11 cellular contexts compared by ENCODE assay signal in the genomic region with DNA sequence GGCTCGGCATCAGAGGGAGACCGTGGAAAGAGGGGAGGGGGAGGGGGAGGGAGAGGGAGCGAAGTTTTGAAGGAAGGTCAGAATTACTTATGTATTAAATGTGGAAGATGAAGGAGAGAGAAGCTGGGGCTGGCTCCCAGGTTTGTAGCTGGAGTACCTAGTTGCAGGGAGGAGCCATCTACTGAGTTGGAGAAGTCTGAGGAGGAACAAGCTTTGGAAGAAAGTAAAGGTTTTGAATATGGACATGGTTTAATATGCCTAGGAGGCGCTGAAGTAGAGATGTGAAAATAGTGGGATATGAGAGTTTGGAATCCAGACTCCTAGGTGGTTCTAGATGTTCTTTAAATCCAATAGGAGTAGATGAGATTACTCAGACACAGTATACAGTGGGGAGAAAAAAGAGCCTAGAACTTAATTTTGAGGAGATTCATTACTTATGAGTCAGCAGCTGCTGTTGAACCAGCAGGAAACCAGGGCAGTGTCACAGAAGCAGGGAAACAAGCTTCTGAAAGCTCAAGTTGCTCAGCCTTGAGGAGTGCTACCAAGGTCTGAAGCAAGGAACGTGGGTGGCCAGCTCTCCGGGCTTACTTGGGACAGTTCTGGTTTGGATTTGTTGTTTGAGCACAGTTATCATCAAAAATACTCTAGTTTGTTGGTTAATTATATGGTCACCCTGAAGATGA.
DNase-seq lines count a peak whose midpoint lies in the region; ATAC-seq and TF ChIP-seq lines count a peak whose summit lies in the region.
"Had no signal": no experiment of that assay in that cellular context is flagged by ENCODE, and none has a peak within 500 bp of the region (broad histone marks: within the 10 kb centered on the region; RNA-seq: fewer than 3 reads in every experiment).

No MANE protein-coding gene starts in this region.

- H3K27ac ChIP-seq in tibial artery (peak overlapping the region; percentile 3 to 11), neural progenitor cell (no peak overlapping the region)
- H3K27ac ChIP-seq: BLaER1 had no signal

- H3K4me3 Mint-ChIP-seq in activated naive CD8-positive, alpha-beta T cell = no peak overlapping the region
- H3K4me3 Mint-ChIP-seq in activated naive CD8-positive, alpha-beta T cell treated with anti-CD3 and anti-CD28 coated beads for 36 hours = no peak overlapping the region
- no peak overlapping the region for H3K4me3 Mint-ChIP-seq in activated T-helper 2 cell treated with anti-CD3 and anti-CD28 coated beads, Interferon-gamma antibody, Interleukin-2, Interleukin-4, amounts not matched to agents 10 μg/mL and 5 μg/mL and 100 μg/mL, durations not matched to agents 14 hours and 24 hours and 36 hours (ENCODE audit: low read depth)
- H3K4me3 Mint-ChIP-seq in neural progenitor cell = no peak overlapping the region
- H3K4me3 Mint-ChIP-seq: stimulated activated naive B cell treated with anti-CD40 and anti-IgM and Interleukin-4, amounts not matched to agents 10 μg/mL and 1 μg/mL and 100 μg/mL, for 72 hours had no signal

- no peaks in the 10 kb centered on the region for H3K27me3 Mint-ChIP-seq in activated naive CD8-positive, alpha-beta T cell
- H3K27me3 Mint-ChIP-seq in activated naive CD8-positive, alpha-beta T cell treated with anti-CD3 and anti-CD28 coated beads for 36 hours = no peaks in the 10 kb centered on the region
- H3K27me3 Mint-ChIP-seq in activated T-helper 2 cell treated with anti-CD3 and anti-CD28 coated beads, Interferon-gamma antibody, Interleukin-2, Interleukin-4, amounts not matched to agents 10 μg/mL and 5 μg/mL and 100 μg/mL, durations not matched to agents 14 hours and 24 hours and 36 hours (ENCODE audit: low read depth) = no peaks in the 10 kb centered on the region
- no peaks in the 10 kb centered on the region for H3K27me3 Mint-ChIP-seq in neural progenitor cell (ENCODE audit: insufficient read depth, low read depth)
- H3K27me3 Mint-ChIP-seq: stimulated activated naive B cell treated with anti-CD40 and anti-IgM and Interleukin-4, amounts not matched to agents 10 μg/mL and 1 μg/mL and 100 μg/mL, for 72 hours had no signal

- peaks cover 23% of the 10 kb centered on the region for H3K36me3 Mint-ChIP-seq in activated naive CD8-positive, alpha-beta T cell
- H3K36me3 Mint-ChIP-seq in activated naive CD8-positive, alpha-beta T cell treated with anti-CD3 and anti-CD28 coated beads for 36 hours = peaks cover 27% of the 10 kb centered on the region
- peaks cover 70% of the 10 kb centered on the region for H3K36me3 Mint-ChIP-seq in activated T-helper 2 cell treated with anti-CD3 and anti-CD28 coated beads, Interferon-gamma antibody, Interleukin-2, Interleukin-4, amounts not matched to agents 10 μg/mL and 5 μg/mL and 100 μg/mL, durations not matched to agents 14 hours and 24 hours and 36 hours (ENCODE audit: low read depth)
- peaks cover 43% of the 10 kb centered on the region for H3K36me3 Mint-ChIP-seq in neural progenitor cell

- intact Hi-C loops in activated T-helper 2 cell treated with anti-CD3 and anti-CD28 coated beads, Interferon-gamma antibody, Interleukin-2, Interleukin-4, amounts not matched to agents 10 μg/mL and 5 μg/mL and 100 μg/mL, durations not matched to agents 14 hours and 24 hours and 36 hours (cut with micrococcal nuclease) = no loop called here
- intact Hi-C loops in tibial artery (cut with DNase I; ENCODE audit: low total_unique reads) = no loop called here

- no peak overlapping the region for H3K9ac ChIP-seq in neural progenitor cell
- H3K9ac ChIP-seq: BLaER1 had no signal

- DNase-seq in activated naive CD8-positive, alpha-beta T cell treated with anti-CD3 and anti-CD28 coated beads for 36 hours = no peak
- DNase-seq in activated T-helper 2 cell treated with anti-CD3 and anti-CD28 coated beads, Interferon-gamma antibody, Interleukin-2, Interleukin-4, amounts not matched to agents 10 μg/mL and 5 μg/mL and 100 μg/mL, durations not matched to agents 14 hours and 24 hours and 36 hours (ENCODE audit: low spot score) = no peak
- DNase-seq in hepatic stellate cell (ENCODE audit: low spot score) (peak; percentile 79), tibial artery (no peak), NCI-H1694 (lab: John Stamatoyannopoulos, UW) (no peak), neural progenitor cell (ENCODE audit: low spot score) (no peak)
- DNase-seq: gastrocnemius medialis; stimulated activated naive B cell treated with anti-CD40 and anti-IgM and Interleukin-4, amounts not matched to agents 10 μg/mL and 1 μg/mL and 100 μg/mL, for 72 hours had no signal

- H3K4me3 ChIP-seq in tibial artery (no peak overlapping the region), neural progenitor cell (no peak overlapping the region)
- H3K4me3 ChIP-seq: BLaER1, gastrocnemius medialis had no signal

- H3F3A ChIP-seq in neural progenitor cell (ENCODE audit: low read depth) = no peaks in the 10 kb centered on the region

- peak overlapping the region; percentile 43 for H3K27ac Mint-ChIP-seq in activated naive CD8-positive, alpha-beta T cell
- H3K27ac Mint-ChIP-seq in activated naive CD8-positive, alpha-beta T cell treated with anti-CD3 and anti-CD28 coated beads for 36 hours = no peak overlapping the region
- H3K27ac Mint-ChIP-seq in activated T-helper 2 cell treated with anti-CD3 and anti-CD28 coated beads, Interferon-gamma antibody, Interleukin-2, Interleukin-4, amounts not matched to agents 10 μg/mL and 5 μg/mL and 100 μg/mL, durations not matched to agents 14 hours and 24 hours and 36 hours = peak overlapping the region; percentile 18
- no peak overlapping the region for H3K27ac Mint-ChIP-seq in neural progenitor cell
- H3K27ac Mint-ChIP-seq: stimulated activated naive B cell treated with anti-CD40 and anti-IgM and Interleukin-4, amounts not matched to agents 10 μg/mL and 1 μg/mL and 100 μg/mL, for 72 hours had no signal

- H3K9me3 ChIP-seq in tibial artery = no peaks in the 10 kb centered on the region
- H3K9me3 ChIP-seq in neural progenitor cell (ENCODE audit: low read depth) = no peaks in the 10 kb centered on the region
- H3K9me3 ChIP-seq: gastrocnemius medialis had no signal

- ATAC-seq in GM21717 (IDR thresholded peaks at IDR 0.05; ENCODE audit: unreplicated experiment) = no peak
- ATAC-seq: gastrocnemius medialis; stimulated activated naive B cell treated with anti-CD40 and anti-IgM and Interleukin-4, amounts not matched to agents 10 μg/mL and 1 μg/mL and 100 μg/mL, for 72 hours had no signal

- no peak overlapping the region for H3K4me2 ChIP-seq in neural progenitor cell
- H3K4me2 ChIP-seq: BLaER1 had no signal

- H3K27me3 ChIP-seq in tibial artery (no peaks in the 10 kb centered on the region), neural progenitor cell (no peaks in the 10 kb centered on the region)
- H3K27me3 ChIP-seq: BLaER1, gastrocnemius medialis had no signal

- no peaks in the 10 kb centered on the region for H3K9me3 Mint-ChIP-seq in activated naive CD8-positive, alpha-beta T cell (ENCODE audit: low read depth)
- no peaks in the 10 kb centered on the region for H3K9me3 Mint-ChIP-seq in activated naive CD8-positive, alpha-beta T cell treated with anti-CD3 and anti-CD28 coated beads for 36 hours
- no peaks in the 10 kb centered on the region for H3K9me3 Mint-ChIP-seq in activated T-helper 2 cell treated with anti-CD3 and anti-CD28 coated beads, Interferon-gamma antibody, Interleukin-2, Interleukin-4, amounts not matched to agents 10 μg/mL and 5 μg/mL and 100 μg/mL, durations not matched to agents 14 hours and 24 hours and 36 hours
- H3K9me3 Mint-ChIP-seq in neural progenitor cell = peaks cover 2% of the 10 kb centered on the region
- H3K9me3 Mint-ChIP-seq: stimulated activated naive B cell treated with anti-CD40 and anti-IgM and Interleukin-4, amounts not matched to agents 10 μg/mL and 1 μg/mL and 100 μg/mL, for 72 hours had no signal

- TF ChIP-seq CTCF in tibial artery (IDR thresholded peaks at IDR 0.05) = no peak
- TF ChIP-seq CTCF in neural progenitor cell (IDR thresholded peaks at IDR 0.05) = no peak

- H3K79me2 ChIP-seq in neural progenitor cell (ENCODE audit: low read depth) = no peaks in the 10 kb centered on the region

- H4K20me1 ChIP-seq in neural progenitor cell (ENCODE audit: low read depth) = no peaks in the 10 kb centered on the region
- H4K20me1 ChIP-seq: BLaER1 had no signal

- peaks cover 0 to 24% (median 2%) of the 10 kb centered on the region in 4 donors for H3K4me1 ChIP-seq in tibial artery
- no peaks in the 10 kb centered on the region for H3K4me1 ChIP-seq in neural progenitor cell
- H3K4me1 ChIP-seq: BLaER1 had no signal

- H3K4me1 Mint-ChIP-seq in activated naive CD8-positive, alpha-beta T cell (ENCODE audit: low read depth) = peaks cover 2% of the 10 kb centered on the region
- no peaks in the 10 kb centered on the region for H3K4me1 Mint-ChIP-seq in activated naive CD8-positive, alpha-beta T cell treated with anti-CD3 and anti-CD28 coated beads for 36 hours
- peaks cover 8% of the 10 kb centered on the region for H3K4me1 Mint-ChIP-seq in activated T-helper 2 cell treated with anti-CD3 and anti-CD28 coated beads, Interferon-gamma antibody, Interleukin-2, Interleukin-4, amounts not matched to agents 10 μg/mL and 5 μg/mL and 100 μg/mL, durations not matched to agents 14 hours and 24 hours and 36 hours (ENCODE audit: low read depth)
- peaks cover 2% of the 10 kb centered on the region for H3K4me1 Mint-ChIP-seq in neural progenitor cell

- peaks cover 51 to 58% (median 55%) of the 10 kb centered on the region in 3 donors for H3K36me3 ChIP-seq in tibial artery
- peaks cover 7% of the 10 kb centered on the region for H3K36me3 ChIP-seq in neural progenitor cell

- no peak overlapping the region for H2AFZ ChIP-seq in neural progenitor cell (replicated peaks)

Comparison
In these comparisons a context has a peak if more than half of its experiments do, and no peak if none do; other contexts are left out.
1. H3K27ac Mint-ChIP-seq: peak in activated naive CD8-positive, alpha-beta T cell (single experiment) and activated T-helper 2 cell treated with anti-CD3 and anti-CD28 coated beads, Interferon-gamma antibody, Interleukin-2, Interleukin-4, amounts not matched to agents 10 μg/mL and 5 μg/mL and 100 μg/mL, durations not matched to agents 14 hours and 24 hours and 36 hours (single experiment); none in activated naive CD8-positive, alpha-beta T cell treated with anti-CD3 and anti-CD28 coated beads for 36 hours (single experiment) and neural progenitor cell (single experiment).